ENCODE assay signal across 1 cellular context in the genomic region with DNA sequence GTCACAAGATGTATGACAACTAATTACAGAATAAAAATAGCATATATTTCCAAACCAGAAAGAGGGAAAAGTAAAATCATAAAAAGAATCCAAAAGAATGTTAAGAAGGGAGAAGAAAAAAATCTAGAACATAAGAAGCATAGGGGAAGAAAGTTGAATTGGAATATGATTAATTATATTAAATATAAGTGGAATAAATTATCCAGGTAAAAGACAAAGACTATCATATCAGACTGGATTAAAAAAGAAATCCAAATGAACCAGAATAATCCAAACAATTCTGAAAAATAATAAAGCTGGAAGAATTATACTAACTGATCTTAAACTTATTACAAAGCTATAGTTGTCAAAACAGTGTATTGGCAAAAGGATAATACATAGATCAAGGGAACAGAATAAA.
TF ChIP-seq lines count a peak whose summit lies in the region.

No MANE protein-coding gene starts in this region.

TF ChIP-seq in K562, 482 proteins besides CTCF, POLR2A, EP300 and RAD21:
- TF ChIP-seq ZNF318 (IDR thresholded peaks at IDR 0.05; ENCODE audit: borderline replicate concordance in 1 of 2, low read depth in 1 of 2) (no peak), ZNF354B (CRISPR knock-in tag; IDR thresholded peaks at IDR 0.05) (0 out of 2 replicates have a peak, but pooled peaks have one; percentile 40), ZNF507 (tag; conservative IDR thresholded peaks at IDR 0.05) (peak; percentile 97), HDAC3 (IDR thresholded peaks at IDR 0.05; ENCODE audit: borderline replicate concordance, partially characterized antibody) (no peak), RBFOX2 (IDR thresholded peaks at IDR 0.05; ENCODE audit: low read depth, low read length) (no peak)
TF ChIP-seq in K562: peak in this region for 2.
